ENCODE assay signal across 1 cellular context in the genomic region with DNA sequence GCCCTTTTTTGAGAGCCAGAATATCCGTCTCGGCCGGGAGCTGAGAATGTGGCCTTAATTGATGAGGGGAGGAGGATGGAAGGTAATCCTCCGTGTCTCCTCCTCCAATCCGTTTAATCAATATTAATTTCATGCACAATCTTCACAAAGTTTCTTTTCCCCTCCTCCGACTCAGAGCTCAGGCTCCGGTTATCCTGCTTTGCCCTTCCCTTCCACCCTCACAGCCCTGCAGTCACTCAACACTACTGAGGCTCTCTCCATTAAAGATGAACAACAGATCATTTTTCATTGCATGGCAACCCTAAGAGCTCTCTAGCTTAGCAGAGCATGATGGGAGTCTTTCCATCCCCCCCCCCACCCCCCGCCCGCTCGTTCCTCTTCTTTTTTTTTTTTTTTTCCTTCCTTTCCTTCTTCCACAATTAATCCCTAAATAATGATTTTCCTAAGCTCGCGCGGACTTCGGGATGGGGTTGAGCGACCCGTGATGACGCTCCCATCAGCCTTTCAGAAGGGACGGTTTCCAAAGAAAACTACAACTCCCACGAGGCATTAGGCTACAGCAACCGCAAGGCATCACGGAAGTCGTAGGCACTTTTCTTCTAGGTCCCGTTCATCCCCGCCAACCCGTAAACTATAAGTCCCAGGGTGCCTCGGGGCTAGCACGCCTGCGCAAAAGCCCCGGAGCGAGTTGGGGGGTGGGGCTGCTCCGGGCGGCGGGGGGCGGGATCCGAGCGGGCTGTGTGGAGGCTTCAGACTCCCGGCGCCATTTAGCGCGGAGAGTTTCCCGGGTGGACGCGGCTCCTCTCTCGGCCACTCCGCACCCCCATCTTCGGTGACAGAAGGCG.
A peak's percentile ranks its signal among the peaks of the same experiment; 100 is the strongest.
TF ChIP-seq lines count a peak whose summit lies in the region.

A gene (plus strand): TSS at position 752 of the 845 bp plus-strand sequence. CDS start 987 bp downstream, outside the sequence.

TF ChIP-seq in K562, 482 proteins besides CTCF, POLR2A, EP300 and RAD21 (continued from another document and continues in another):
- TF ChIP-seq, protein P1, sequence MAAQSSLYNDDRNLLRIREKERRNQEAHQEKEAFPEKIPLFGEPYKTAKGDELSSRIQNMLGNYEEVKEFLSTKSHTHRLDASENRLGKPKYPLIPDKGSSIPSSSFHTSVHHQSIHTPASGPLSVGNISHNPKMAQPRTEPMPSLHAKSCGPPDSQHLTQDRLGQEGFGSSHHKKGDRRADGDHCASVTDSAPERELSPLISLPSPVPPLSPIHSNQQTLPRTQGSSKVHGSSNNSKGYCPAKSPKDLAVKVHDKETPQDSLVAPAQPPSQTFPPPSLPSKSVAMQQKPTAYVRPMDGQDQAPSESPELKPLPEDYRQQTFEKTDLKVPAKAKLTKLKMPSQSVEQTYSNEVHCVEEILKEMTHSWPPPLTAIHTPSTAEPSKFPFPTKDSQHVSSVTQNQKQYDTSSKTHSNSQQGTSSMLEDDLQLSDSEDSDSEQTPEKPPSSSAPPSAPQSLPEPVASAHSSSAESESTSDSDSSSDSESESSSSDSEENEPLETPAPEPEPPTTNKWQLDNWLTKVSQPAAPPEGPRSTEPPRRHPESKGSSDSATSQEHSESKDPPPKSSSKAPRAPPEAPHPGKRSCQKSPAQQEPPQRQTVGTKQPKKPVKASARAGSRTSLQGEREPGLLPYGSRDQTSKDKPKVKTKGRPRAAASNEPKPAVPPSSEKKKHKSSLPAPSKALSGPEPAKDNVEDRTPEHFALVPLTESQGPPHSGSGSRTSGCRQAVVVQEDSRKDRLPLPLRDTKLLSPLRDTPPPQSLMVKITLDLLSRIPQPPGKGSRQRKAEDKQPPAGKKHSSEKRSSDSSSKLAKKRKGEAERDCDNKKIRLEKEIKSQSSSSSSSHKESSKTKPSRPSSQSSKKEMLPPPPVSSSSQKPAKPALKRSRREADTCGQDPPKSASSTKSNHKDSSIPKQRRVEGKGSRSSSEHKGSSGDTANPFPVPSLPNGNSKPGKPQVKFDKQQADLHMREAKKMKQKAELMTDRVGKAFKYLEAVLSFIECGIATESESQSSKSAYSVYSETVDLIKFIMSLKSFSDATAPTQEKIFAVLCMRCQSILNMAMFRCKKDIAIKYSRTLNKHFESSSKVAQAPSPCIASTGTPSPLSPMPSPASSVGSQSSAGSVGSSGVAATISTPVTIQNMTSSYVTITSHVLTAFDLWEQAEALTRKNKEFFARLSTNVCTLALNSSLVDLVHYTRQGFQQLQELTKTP (IDR thresholded peaks at IDR 0.05; ENCODE audit: low read depth in 1 of 2, partially characterized antibody in 2 of 2) = peak in 1 of 2 experiments; percentile 98
- TF ChIP-seq, protein P2, sequence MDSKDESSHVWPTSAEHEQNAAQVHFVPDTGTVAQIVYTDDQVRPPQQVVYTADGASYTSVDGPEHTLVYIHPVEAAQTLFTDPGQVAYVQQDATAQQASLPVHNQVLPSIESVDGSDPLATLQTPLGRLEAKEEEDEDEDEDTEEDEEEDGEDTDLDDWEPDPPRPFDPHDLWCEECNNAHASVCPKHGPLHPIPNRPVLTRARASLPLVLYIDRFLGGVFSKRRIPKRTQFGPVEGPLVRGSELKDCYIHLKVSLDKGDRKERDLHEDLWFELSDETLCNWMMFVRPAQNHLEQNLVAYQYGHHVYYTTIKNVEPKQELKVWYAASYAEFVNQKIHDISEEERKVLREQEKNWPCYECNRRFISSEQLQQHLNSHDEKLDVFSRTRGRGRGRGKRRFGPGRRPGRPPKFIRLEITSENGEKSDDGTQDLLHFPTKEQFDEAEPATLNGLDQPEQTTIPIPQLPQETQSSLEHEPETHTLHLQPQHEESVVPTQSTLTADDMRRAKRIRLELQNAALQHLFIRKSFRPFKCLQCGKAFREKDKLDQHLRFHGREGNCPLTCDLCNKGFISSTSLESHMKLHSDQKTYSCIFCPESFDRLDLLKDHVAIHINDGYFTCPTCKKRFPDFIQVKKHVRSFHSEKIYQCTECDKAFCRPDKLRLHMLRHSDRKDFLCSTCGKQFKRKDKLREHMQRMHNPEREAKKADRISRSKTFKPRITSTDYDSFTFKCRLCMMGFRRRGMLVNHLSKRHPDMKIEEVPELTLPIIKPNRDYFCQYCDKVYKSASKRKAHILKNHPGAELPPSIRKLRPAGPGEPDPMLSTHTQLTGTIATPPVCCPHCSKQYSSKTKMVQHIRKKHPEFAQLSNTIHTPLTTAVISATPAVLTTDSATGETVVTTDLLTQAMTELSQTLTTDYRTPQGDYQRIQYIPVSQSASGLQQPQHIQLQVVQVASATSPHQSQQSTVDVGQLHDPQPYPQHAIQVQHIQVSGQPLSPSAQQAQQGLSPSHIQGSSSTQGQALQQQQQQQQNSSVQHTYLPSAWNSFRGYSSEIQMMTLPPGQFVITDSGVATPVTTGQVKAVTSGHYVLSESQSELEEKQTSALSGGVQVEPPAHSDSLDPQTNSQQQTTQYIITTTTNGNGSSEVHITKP (IDR thresholded peaks at IDR 0.05; ENCODE audit: partially characterized antibody) = no peak
- TF ChIP-seq TAF15 (IDR thresholded peaks at IDR 0.05; ENCODE audit: low read depth, low read length) = no peak
- no peak for TF ChIP-seq ILF3 (IDR thresholded peaks at IDR 0.05; ENCODE audit: borderline replicate concordance)
- TF ChIP-seq HNRNPUL1 (IDR thresholded peaks at IDR 0.05; ENCODE audit: low read length) = no peak
- no peak for TF ChIP-seq NONO (IDR thresholded peaks at IDR 0.05; ENCODE audit: low read depth in 2 of 2, low read length in 1 of 2)
- no peak for TF ChIP-seq XRCC4 (IDR thresholded peaks at IDR 0.05; ENCODE audit: extremely low read depth, insufficient read depth, insufficient read length)
- TF ChIP-seq MECOM (CRISPR knock-in tag; IDR thresholded peaks at IDR 0.05) = no peak
- peak; percentile 72 for TF ChIP-seq TAF7 (tag; IDR thresholded peaks at IDR 0.05)
- TF ChIP-seq, protein P3, sequence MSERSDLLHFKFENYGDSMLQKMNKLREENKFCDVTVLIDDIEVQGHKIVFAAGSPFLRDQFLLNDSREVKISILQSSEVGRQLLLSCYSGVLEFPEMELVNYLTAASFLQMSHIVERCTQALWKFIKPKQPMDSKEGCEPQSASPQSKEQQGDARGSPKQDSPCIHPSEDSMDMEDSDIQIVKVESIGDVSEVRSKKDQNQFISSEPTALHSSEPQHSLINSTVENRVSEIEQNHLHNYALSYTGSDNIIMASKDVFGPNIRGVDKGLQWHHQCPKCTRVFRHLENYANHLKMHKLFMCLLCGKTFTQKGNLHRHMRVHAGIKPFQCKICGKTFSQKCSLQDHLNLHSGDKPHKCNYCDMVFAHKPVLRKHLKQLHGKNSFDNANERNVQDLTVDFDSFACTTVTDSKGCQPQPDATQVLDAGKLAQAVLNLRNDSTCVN (CRISPR knock-in tag; IDR thresholded peaks at IDR 0.05) = no peak
- TF ChIP-seq, protein P4, sequence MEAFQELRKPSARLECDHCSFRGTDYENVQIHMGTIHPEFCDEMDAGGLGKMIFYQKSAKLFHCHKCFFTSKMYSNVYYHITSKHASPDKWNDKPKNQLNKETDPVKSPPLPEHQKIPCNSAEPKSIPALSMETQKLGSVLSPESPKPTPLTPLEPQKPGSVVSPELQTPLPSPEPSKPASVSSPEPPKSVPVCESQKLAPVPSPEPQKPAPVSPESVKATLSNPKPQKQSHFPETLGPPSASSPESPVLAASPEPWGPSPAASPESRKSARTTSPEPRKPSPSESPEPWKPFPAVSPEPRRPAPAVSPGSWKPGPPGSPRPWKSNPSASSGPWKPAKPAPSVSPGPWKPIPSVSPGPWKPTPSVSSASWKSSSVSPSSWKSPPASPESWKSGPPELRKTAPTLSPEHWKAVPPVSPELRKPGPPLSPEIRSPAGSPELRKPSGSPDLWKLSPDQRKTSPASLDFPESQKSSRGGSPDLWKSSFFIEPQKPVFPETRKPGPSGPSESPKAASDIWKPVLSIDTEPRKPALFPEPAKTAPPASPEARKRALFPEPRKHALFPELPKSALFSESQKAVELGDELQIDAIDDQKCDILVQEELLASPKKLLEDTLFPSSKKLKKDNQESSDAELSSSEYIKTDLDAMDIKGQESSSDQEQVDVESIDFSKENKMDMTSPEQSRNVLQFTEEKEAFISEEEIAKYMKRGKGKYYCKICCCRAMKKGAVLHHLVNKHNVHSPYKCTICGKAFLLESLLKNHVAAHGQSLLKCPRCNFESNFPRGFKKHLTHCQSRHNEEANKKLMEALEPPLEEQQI (IDR thresholded peaks at IDR 0.05) = no peak
- TF ChIP-seq C11orf30 (IDR thresholded peaks at IDR 0.05; ENCODE audit: low read depth) = no peak
- TF ChIP-seq BCOR (IDR thresholded peaks at IDR 0.05) = no peak
- TF ChIP-seq ATF1 (CRISPR knock-in tag; IDR thresholded peaks at IDR 0.05) = no peak
- TF ChIP-seq ATF1 (tag; IDR thresholded peaks at IDR 0.05) = peak; percentile 19; the same call in 1 of the 2 replicates
- TF ChIP-seq ZNF311 (CRISPR knock-in tag; IDR thresholded peaks at IDR 0.05) = no peak
- TF ChIP-seq GATA2 (CRISPR knock-in tag; IDR thresholded peaks at IDR 0.05) = no peak
- no peak for TF ChIP-seq SPI1 (IDR thresholded peaks at IDR 0.05; ENCODE audit: borderline replicate concordance, low read depth, low read length)
- no peak for TF ChIP-seq ETV1 (tag; conservative IDR thresholded peaks at IDR 0.05; ENCODE audit: low read depth)
- TF ChIP-seq ASH1L (IDR thresholded peaks at IDR 0.05; ENCODE audit: borderline replicate concordance, low read depth, partially characterized antibody) = no peak
- TF ChIP-seq NR2C2 (CRISPR knock-in tag; IDR thresholded peaks at IDR 0.05) = no peak
- peak; percentile 54 for TF ChIP-seq NR2C2 (tag; IDR thresholded peaks at IDR 0.05)
- no peak for TF ChIP-seq ZFP36 (IDR thresholded peaks at IDR 0.05; ENCODE audit: low read depth, low read length, partially characterized antibody)
- no peak for TF ChIP-seq NFE2L1 (tag; IDR thresholded peaks at IDR 0.05; ENCODE audit: borderline replicate concordance, low read depth)
- no peak for TF ChIP-seq SMAD1 (IDR thresholded peaks at IDR 0.05; ENCODE audit: low read depth, low read length, partially characterized antibody)
- TF ChIP-seq, protein P5, sequence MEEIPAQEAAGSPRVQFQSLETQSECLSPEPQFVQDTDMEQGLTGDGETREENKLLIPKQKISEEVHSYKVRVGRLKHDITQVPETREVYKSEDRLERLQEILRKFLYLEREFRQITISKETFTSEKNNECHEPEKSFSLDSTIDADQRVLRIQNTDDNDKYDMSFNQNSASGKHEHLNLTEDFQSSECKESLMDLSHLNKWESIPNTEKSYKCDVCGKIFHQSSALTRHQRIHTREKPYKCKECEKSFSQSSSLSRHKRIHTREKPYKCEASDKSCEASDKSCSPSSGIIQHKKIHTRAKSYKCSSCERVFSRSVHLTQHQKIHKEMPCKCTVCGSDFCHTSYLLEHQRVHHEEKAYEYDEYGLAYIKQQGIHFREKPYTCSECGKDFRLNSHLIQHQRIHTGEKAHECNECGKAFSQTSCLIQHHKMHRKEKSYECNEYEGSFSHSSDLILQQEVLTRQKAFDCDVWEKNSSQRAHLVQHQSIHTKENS (CRISPR knock-in tag; IDR thresholded peaks at IDR 0.05) = no peak
- TF ChIP-seq NCOA1 (IDR thresholded peaks at IDR 0.05; ENCODE audit: low read depth) = no peak
- TF ChIP-seq, protein P6, sequence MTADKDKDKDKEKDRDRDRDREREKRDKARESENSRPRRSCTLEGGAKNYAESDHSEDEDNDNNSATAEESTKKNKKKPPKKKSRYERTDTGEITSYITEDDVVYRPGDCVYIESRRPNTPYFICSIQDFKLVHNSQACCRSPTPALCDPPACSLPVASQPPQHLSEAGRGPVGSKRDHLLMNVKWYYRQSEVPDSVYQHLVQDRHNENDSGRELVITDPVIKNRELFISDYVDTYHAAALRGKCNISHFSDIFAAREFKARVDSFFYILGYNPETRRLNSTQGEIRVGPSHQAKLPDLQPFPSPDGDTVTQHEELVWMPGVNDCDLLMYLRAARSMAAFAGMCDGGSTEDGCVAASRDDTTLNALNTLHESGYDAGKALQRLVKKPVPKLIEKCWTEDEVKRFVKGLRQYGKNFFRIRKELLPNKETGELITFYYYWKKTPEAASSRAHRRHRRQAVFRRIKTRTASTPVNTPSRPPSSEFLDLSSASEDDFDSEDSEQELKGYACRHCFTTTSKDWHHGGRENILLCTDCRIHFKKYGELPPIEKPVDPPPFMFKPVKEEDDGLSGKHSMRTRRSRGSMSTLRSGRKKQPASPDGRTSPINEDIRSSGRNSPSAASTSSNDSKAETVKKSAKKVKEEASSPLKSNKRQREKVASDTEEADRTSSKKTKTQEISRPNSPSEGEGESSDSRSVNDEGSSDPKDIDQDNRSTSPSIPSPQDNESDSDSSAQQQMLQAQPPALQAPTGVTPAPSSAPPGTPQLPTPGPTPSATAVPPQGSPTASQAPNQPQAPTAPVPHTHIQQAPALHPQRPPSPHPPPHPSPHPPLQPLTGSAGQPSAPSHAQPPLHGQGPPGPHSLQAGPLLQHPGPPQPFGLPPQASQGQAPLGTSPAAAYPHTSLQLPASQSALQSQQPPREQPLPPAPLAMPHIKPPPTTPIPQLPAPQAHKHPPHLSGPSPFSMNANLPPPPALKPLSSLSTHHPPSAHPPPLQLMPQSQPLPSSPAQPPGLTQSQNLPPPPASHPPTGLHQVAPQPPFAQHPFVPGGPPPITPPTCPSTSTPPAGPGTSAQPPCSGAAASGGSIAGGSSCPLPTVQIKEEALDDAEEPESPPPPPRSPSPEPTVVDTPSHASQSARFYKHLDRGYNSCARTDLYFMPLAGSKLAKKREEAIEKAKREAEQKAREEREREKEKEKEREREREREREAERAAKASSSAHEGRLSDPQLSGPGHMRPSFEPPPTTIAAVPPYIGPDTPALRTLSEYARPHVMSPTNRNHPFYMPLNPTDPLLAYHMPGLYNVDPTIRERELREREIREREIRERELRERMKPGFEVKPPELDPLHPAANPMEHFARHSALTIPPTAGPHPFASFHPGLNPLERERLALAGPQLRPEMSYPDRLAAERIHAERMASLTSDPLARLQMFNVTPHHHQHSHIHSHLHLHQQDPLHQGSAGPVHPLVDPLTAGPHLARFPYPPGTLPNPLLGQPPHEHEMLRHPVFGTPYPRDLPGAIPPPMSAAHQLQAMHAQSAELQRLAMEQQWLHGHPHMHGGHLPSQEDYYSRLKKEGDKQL (CRISPR knock-in tag; IDR thresholded peaks at IDR 0.05; ENCODE audit: borderline replicate concordance) = no peak
- no peak for TF ChIP-seq ZFPM2 (CRISPR knock-in tag; IDR thresholded peaks at IDR 0.05)
- TF ChIP-seq, protein P7, sequence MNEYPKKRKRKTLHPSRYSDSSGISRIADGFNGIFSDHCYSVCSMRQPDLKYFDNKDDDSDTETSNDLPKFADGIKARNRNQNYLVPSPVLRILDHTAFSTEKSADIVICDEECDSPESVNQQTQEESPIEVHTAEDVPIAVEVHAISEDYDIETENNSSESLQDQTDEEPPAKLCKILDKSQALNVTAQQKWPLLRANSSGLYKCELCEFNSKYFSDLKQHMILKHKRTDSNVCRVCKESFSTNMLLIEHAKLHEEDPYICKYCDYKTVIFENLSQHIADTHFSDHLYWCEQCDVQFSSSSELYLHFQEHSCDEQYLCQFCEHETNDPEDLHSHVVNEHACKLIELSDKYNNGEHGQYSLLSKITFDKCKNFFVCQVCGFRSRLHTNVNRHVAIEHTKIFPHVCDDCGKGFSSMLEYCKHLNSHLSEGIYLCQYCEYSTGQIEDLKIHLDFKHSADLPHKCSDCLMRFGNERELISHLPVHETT (CRISPR knock-in tag; conservative IDR thresholded peaks at IDR 0.05 in 1 of 2, IDR thresholded peaks at IDR 0.05 in 1 of 2) = no peak
